In genomic region chr11:102111011-102111786, GRCh38 we compare ENCODE assay signal across 8 cellular contexts. TPM values are rescaled to one million over a fixed set of nuclear protein-coding genes. Genes with fewer than 3 reads are reported as not detected.
DNase-seq lines count a peak whose midpoint lies in the region; ATAC-seq and TF ChIP-seq lines count a peak whose summit lies in the region.

No MANE protein-coding gene starts in this region.

- ATAC-seq in GM19467 (IDR thresholded peaks at IDR 0.05; ENCODE audit: unreplicated experiment): no peak

- H3K27ac Mint-ChIP-seq in activated CD4-positive, alpha-beta memory T cell treated with anti-CD3 and anti-CD28 coated beads, Interleukin-2, amount 10 ng/mL, durations not matched to agents 7 days and 5 days: no peak overlapping the region

- H3K27me3 ChIP-seq in BE2C (peaks cover 80% of the 10 kb centered on the region), fibroblast of lung (ENCODE audit: control insufficient read depth, insufficient read depth, low read length) (no peaks in the 10 kb centered on the region), mucosa of stomach (ENCODE audit: control insufficient read depth, insufficient read depth, low read length) (no peaks in the 10 kb centered on the region), vagina (no peaks in the 10 kb centered on the region)

- no peaks in the 10 kb centered on the region for H4K20me1 ChIP-seq in fibroblast of lung (ENCODE audit: control insufficient read depth, extremely low read depth, insufficient read depth, low read length)

- POLR2A ChIA-PET in HEK293 (lab: Yijun Ruan, JAX): interaction anchor here (0.6 to 1.0 kb wide), 4 partner anchors 9 to 159 kb away, joined by 3 to 6 read pairs (median 4); no protein-coding TSS in a partner anchor
- POLR2A ChIA-PET in activated CD4-positive, alpha-beta memory T cell treated with anti-CD3 and anti-CD28 coated beads, Interleukin-2, amount 10 ng/mL, durations not matched to agents 7 days and 5 days (lab: Charles Lee): no interaction called here

- TF ChIP-seq CTCF in BE2C (IDR thresholded peaks at IDR 0.05; ENCODE audit: low read depth, low read length): no peak
- peak; percentile 76 for TF ChIP-seq CTCF in HEK293 (tag by site-specific recombination; IDR thresholded peaks at IDR 0.05)
- TF ChIP-seq CTCF in fibroblast of lung (conservative IDR thresholded peaks at IDR 0.05 in 1 of 2, IDR thresholded peaks at IDR 0.05 in 1 of 2; ENCODE audit: low read depth in 1 of 2, low read length in 2 of 2): peak in 1 of 2 donors; percentile 6
- peak in 1 of 3 experiments; percentile 33 for TF ChIP-seq CTCF in vagina (IDR thresholded peaks at IDR 0.05)

- intact Hi-C loops in vagina (cut with DNase I): no loop called here

- no peak overlapping the region for H2AFZ ChIP-seq in fibroblast of lung (ENCODE audit: low read length)

- DNase-seq in BE2C (peak; percentile 8), fibroblast of lung (ENCODE audit: low read depth in 2 of 2) (peak; percentile 84 to 88), vagina (ENCODE audit: extremely low spot score in 2 of 2) (peak in 1 of 2 donors; percentile 89), NCI-H524 (lab: John Stamatoyannopoulos, UW) (no peak)
- no peak for DNase-seq in activated CD4-positive, alpha-beta memory T cell treated with anti-CD3 and anti-CD28 coated beads, Interleukin-2, amount 10 ng/mL, durations not matched to agents 7 days and 5 days

- CTCF ChIA-PET in HEK293 (lab: Yijun Ruan, JAX): interaction anchor here (0.9 kb wide), 1 partner anchor 158 kb away, joined by 3 read pairs; no protein-coding TSS in a partner anchor
- CTCF ChIA-PET in activated CD4-positive, alpha-beta memory T cell treated with anti-CD3 and anti-CD28 coated beads, Interleukin-2, amount 10 ng/mL, durations not matched to agents 7 days and 5 days (lab: Charles Lee): no interaction called here

- H3K27ac ChIP-seq in HEK293 (ENCODE audit: extremely low read depth, low read depth, low read length): peak overlapping the region; percentile 92
- peak overlapping the region; percentile 94 for H3K27ac ChIP-seq in fibroblast of lung (ENCODE audit: insufficient read depth, low read length)
- peak overlapping the region; percentile 99 for H3K27ac ChIP-seq in vagina

- H3K36me3 ChIP-seq in BE2C (no peaks in the 10 kb centered on the region), HEK293 (ENCODE audit: control insufficient read depth in 2 of 2, insufficient read depth in 1 of 2, low read length in 2 of 2) (no peaks in the 10 kb centered on the region), fibroblast of lung (ENCODE audit: control insufficient read depth, insufficient read depth, low read length) (no peaks in the 10 kb centered on the region), mucosa of stomach (ENCODE audit: control insufficient read depth, insufficient read depth, low read length) (no peaks in the 10 kb centered on the region), vagina (no peaks in the 10 kb centered on the region)

- H3K4me1 Mint-ChIP-seq in activated CD4-positive, alpha-beta memory T cell treated with anti-CD3 and anti-CD28 coated beads, Interleukin-2, amount 10 ng/mL, durations not matched to agents 7 days and 5 days: peaks cover 14% of the 10 kb centered on the region

- H3K4me3 ChIP-seq in BE2C (ENCODE audit: low read depth, low read length) (peak overlapping the region; percentile 20; the same call in 1 of the 2 replicates), HEK293 (ENCODE audit: low read depth, low read length) (peak overlapping the region; percentile 97), fibroblast of lung (replicated peaks in 1 of 4; ENCODE audit: control extremely low read depth in 1 of 4, insufficient read depth in 1 of 4, low read depth in 3 of 4, low read length in 4 of 4) (peak overlapping the region; percentile 73 to 95 (median 76)), mucosa of stomach (ENCODE audit: low read length) (peak overlapping the region; percentile 12), vagina (peak overlapping the region; percentile 88)

- peak overlapping the region; percentile 64 for H3K4me2 ChIP-seq in fibroblast of lung (ENCODE audit: extremely low read depth, insufficient read depth, low read length)

- no peak for TF ChIP-seq POLR2A in vagina (IDR thresholded peaks at IDR 0.05)

- H3K4me1 ChIP-seq in BE2C (no peaks in the 10 kb centered on the region), HEK293 (ENCODE audit: control insufficient read depth, insufficient read depth, low read length) (peaks cover 7% of the 10 kb centered on the region; the same call in 1 of the 2 replicates), fibroblast of lung (ENCODE audit: control insufficient read depth, extremely low read depth, insufficient read depth, low read length) (peaks cover 18% of the 10 kb centered on the region), mucosa of stomach (ENCODE audit: control insufficient read depth, insufficient read depth, low read length) (peaks cover 12% of the 10 kb centered on the region), vagina (peaks cover 47% of the 10 kb centered on the region)

- peaks cover 51% of the 10 kb centered on the region for H3K79me2 ChIP-seq in fibroblast of lung (ENCODE audit: control insufficient read depth, insufficient read depth, low read length)

- H3K9ac ChIP-seq in fibroblast of lung (ENCODE audit: insufficient read depth, low read length) (peak overlapping the region; percentile 94), mucosa of stomach (ENCODE audit: low read length) (peak overlapping the region; percentile 96)

- peaks cover 54% of the 10 kb centered on the region for H3K27me3 Mint-ChIP-seq in activated CD4-positive, alpha-beta memory T cell treated with anti-CD3 and anti-CD28 coated beads, Interleukin-2, amount 10 ng/mL, durations not matched to agents 7 days and 5 days

- peaks cover 2% of the 10 kb centered on the region for H3K36me3 Mint-ChIP-seq in activated CD4-positive, alpha-beta memory T cell treated with anti-CD3 and anti-CD28 coated beads, Interleukin-2, amount 10 ng/mL, durations not matched to agents 7 days and 5 days (ENCODE audit: low read depth)

- H3K9me3 ChIP-seq in BE2C (no peaks in the 10 kb centered on the region), HEK293 (ENCODE audit: control insufficient read depth, insufficient read depth, low read depth, low read length) (no peaks in the 10 kb centered on the region), fibroblast of lung (ENCODE audit: control insufficient read depth, insufficient read depth, low read depth, low read length) (no peaks in the 10 kb centered on the region), mucosa of stomach (ENCODE audit: control insufficient read depth, low read length) (no peaks in the 10 kb centered on the region), vagina (no peaks in the 10 kb centered on the region)

- H3K9me3 Mint-ChIP-seq in activated CD4-positive, alpha-beta memory T cell treated with anti-CD3 and anti-CD28 coated beads, Interleukin-2, amount 10 ng/mL, durations not matched to agents 7 days and 5 days: no peaks in the 10 kb centered on the region

- peak overlapping the region; percentile 68 for H3K4me3 Mint-ChIP-seq in activated CD4-positive, alpha-beta memory T cell treated with anti-CD3 and anti-CD28 coated beads, Interleukin-2, amount 10 ng/mL, durations not matched to agents 7 days and 5 days

TF ChIP-seq in HEK293, 187 proteins besides CTCF, POLR2A, EP300 and RAD21 (continues in another document):
- TF ChIP-seq TCF7L2 (IDR thresholded peaks at IDR 0.05; ENCODE audit: borderline replicate concordance, low read depth, low read length) (peak; percentile 88; the same call in 1 of the 2 replicates), ZBTB26 (tag by site-specific recombination; optimal IDR thresholded peaks at IDR 0.05) (peak; percentile 77), ZBTB8A (tag by site-specific recombination; IDR thresholded peaks at IDR 0.05) (peak; percentile 46), ZBTB10 (tag by site-specific recombination; IDR thresholded peaks at IDR 0.05) (peak; percentile 43; the same call in 1 of the 2 replicates)

RNA-seq across cellular contexts. Expression of gene YAP1, which starts 1.0 kb away (rescaled TPM):
- 0.22 TPM for polyA plus RNA-seq in BE2C (2012; ENCODE audit: insufficient read depth, insufficient read length, low read depth)
- under 1 TPM; 0.18 to 0.28 TPM for total RNA-seq in activated CD4-positive, alpha-beta memory T cell treated with anti-CD3 and anti-CD28 coated beads, Interleukin-2, amount 10 ng/mL, durations not matched to agents 7 days and 5 days
- total RNA-seq in fibroblast of lung (157 and 169 TPM in 2 replicates), vagina (232 TPM)
- 108 and 116 TPM in 2 replicates for polyA plus RNA-seq in fibroblast of lung
- 95.3 and 109 TPM in 2 replicates for polyA plus RNA-seq in fibroblast of lung (2012)
- polyA minus RNA-seq in fibroblast of lung (ENCODE audit: low replicate concordance): 285 and 311 TPM in 2 replicates

Comparison
In these comparisons a context has a peak if more than half of its experiments do, and no peak if none do; other contexts are left out.
1. DNase-seq: peak in BE2C (single experiment) and fibroblast of lung (2 of 2); none in activated CD4-positive, alpha-beta memory T cell treated with anti-CD3 and anti-CD28 coated beads, Interleukin-2, amount 10 ng/mL, durations not matched to agents 7 days and 5 days (single experiment) and NCI-H524 (0 of 2).
2. H3K4me3 ChIP-seq: peak in every context shown above with its lines; median percentile 97 in HEK293; 88 in vagina; 76 in fibroblast of lung; 20 in BE2C; 12 in mucosa of stomach.
3. RNA of gene YAP1, which starts 1.0 kb away (total RNA-seq): 232 TPM in vagina (single experiment) and 157 to 169 TPM in fibroblast of lung; 0.18 to 0.28 TPM in activated CD4-positive, alpha-beta memory T cell treated with anti-CD3 and anti-CD28 coated beads, Interleukin-2, amount 10 ng/mL, durations not matched to agents 7 days and 5 days; every median in the first group is over 100 times any median in the second.
4. Peak in every context shown above with its lines, with median percentiles within 50 percentile points of each other: H3K27ac ChIP-seq.